Comparison of ENCODE assay signal across 1 cellular context in genomic region chr11:12680940-12681258, GRCh38.
TF ChIP-seq lines count a peak whose summit lies in the region.

No MANE protein-coding gene starts in this region.

TF ChIP-seq in IMR-90, 13 proteins besides CTCF, POLR2A, EP300 and RAD21 (continued from another document):
- TF ChIP-seq BHLHE40 (IDR thresholded peaks at IDR 0.05; ENCODE audit: low read depth, low read length) (no peak), NFE2L2 (IDR thresholded peaks at IDR 0.05; ENCODE audit: low read depth, low read length) (no peak), MAFK (IDR thresholded peaks at IDR 0.05; ENCODE audit: low read depth, low read length) (no peak), RFX5 (IDR thresholded peaks at IDR 0.05; ENCODE audit: low read depth, low read length) (no peak), CEBPB (IDR thresholded peaks at IDR 0.05; ENCODE audit: low read depth, low read length) (no peak), MAZ (IDR thresholded peaks at IDR 0.05; ENCODE audit: borderline replicate concordance, low read depth, low read length) (no peak), ELK1 (IDR thresholded peaks at IDR 0.05; ENCODE audit: borderline replicate concordance, low read depth, low read length) (no peak)
